ENCODE assay signal across 17 cellular contexts in genomic region chr3:27963519-27963918, GRCh38.
"Had no signal": no experiment of that assay in that cellular context is flagged by ENCODE, and none has a peak within 500 bp of the region (broad histone marks: within the 10 kb centered on the region; RNA-seq: fewer than 3 reads in every experiment).

No MANE protein-coding gene starts in this region.

- H3K9me3 ChIP-seq: gastrocnemius medialis, right atrium auricular region, tibial nerve had no signal

- DNase-seq: activated CD8-positive, alpha-beta memory T cell treated with anti-CD3 and anti-CD28 coated beads, Interleukin-2, amount 50 U/mL, for 4 hours; activated effector memory CD4-positive, alpha-beta T cell treated with Interleukin-2 at 50 U/mL for 16 hours; activated naive CD4-positive, alpha-beta T cell treated with anti-CD3 and anti-CD28 coated beads, Interleukin-2, amount 10 ng/mL, durations not matched to agents 7 days and 5 days; effector CD8-positive, alpha-beta T cell; gastrocnemius medialis; head of caudate nucleus; kidney glomerular epithelial cell; left ventricle myocardium inferior; mammary epithelial cell; T-helper 1 cell had no signal

- ATAC-seq: esophagus mucosa; gastrocnemius medialis; stimulated activated memory B cell treated with anti-CD40 and anti-IgM and Interleukin-4, amounts not matched to agents 10 μg/mL and 1 μg/mL and 100 μg/mL, for 72 hours had no signal

- H3K4me3 ChIP-seq: gastrocnemius medialis, left ventricle myocardium inferior, right atrium auricular region, tibial nerve had no signal

- H3K36me3 Mint-ChIP-seq: activated naive CD4-positive, alpha-beta T cell treated with anti-CD3 and anti-CD28 coated beads, Interleukin-2, amount 10 ng/mL, durations not matched to agents 7 days and 5 days; stimulated activated memory B cell treated with anti-CD40 and anti-IgM and Interleukin-4, amounts not matched to agents 10 μg/mL and 1 μg/mL and 100 μg/mL, for 72 hours had no signal

- H3K27me3 Mint-ChIP-seq: activated naive CD4-positive, alpha-beta T cell treated with anti-CD3 and anti-CD28 coated beads, Interleukin-2, amount 10 ng/mL, durations not matched to agents 7 days and 5 days; progenitor cell of endocrine pancreas; stimulated activated memory B cell treated with anti-CD40 and anti-IgM and Interleukin-4, amounts not matched to agents 10 μg/mL and 1 μg/mL and 100 μg/mL, for 72 hours had no signal

- H3K36me3 ChIP-seq: gastrocnemius medialis, left ventricle myocardium inferior, right atrium auricular region, tibial nerve had no signal

- H3K9me3 Mint-ChIP-seq: activated naive CD4-positive, alpha-beta T cell treated with anti-CD3 and anti-CD28 coated beads, Interleukin-2, amount 10 ng/mL, durations not matched to agents 7 days and 5 days; dendritic cell treated with granulocyte-macrophage colony-stimulating factor and Interleukin-4, amounts not matched to agents 40 ng/mL and 50 ng/mL, for 4 days; stimulated activated memory B cell treated with anti-CD40 and anti-IgM and Interleukin-4, amounts not matched to agents 10 μg/mL and 1 μg/mL and 100 μg/mL, for 72 hours had no signal

- H3K27me3 ChIP-seq: gastrocnemius medialis, right atrium auricular region, tibial nerve had no signal

- H3K27ac Mint-ChIP-seq: activated naive CD4-positive, alpha-beta T cell treated with anti-CD3 and anti-CD28 coated beads, Interleukin-2, amount 10 ng/mL, durations not matched to agents 7 days and 5 days; dendritic cell treated with granulocyte-macrophage colony-stimulating factor and Interleukin-4, amounts not matched to agents 40 ng/mL and 50 ng/mL, for 4 days; progenitor cell of endocrine pancreas; stimulated activated memory B cell treated with anti-CD40 and anti-IgM and Interleukin-4, amounts not matched to agents 10 μg/mL and 1 μg/mL and 100 μg/mL, for 72 hours had no signal

- H3K4me3 Mint-ChIP-seq: activated naive CD4-positive, alpha-beta T cell treated with anti-CD3 and anti-CD28 coated beads, Interleukin-2, amount 10 ng/mL, durations not matched to agents 7 days and 5 days; dendritic cell treated with granulocyte-macrophage colony-stimulating factor and Interleukin-4, amounts not matched to agents 40 ng/mL and 50 ng/mL, for 4 days; neural crest cell; stimulated activated memory B cell treated with anti-CD40 and anti-IgM and Interleukin-4, amounts not matched to agents 10 μg/mL and 1 μg/mL and 100 μg/mL, for 72 hours had no signal

- H3K4me1 Mint-ChIP-seq: activated naive CD4-positive, alpha-beta T cell treated with anti-CD3 and anti-CD28 coated beads, Interleukin-2, amount 10 ng/mL, durations not matched to agents 7 days and 5 days; neural crest cell; stimulated activated memory B cell treated with anti-CD40 and anti-IgM and Interleukin-4, amounts not matched to agents 10 μg/mL and 1 μg/mL and 100 μg/mL, for 72 hours had no signal

- H3K27ac ChIP-seq: gastrocnemius medialis, left ventricle myocardium inferior, right atrium auricular region, tibial nerve had no signal

- H3K4me1 ChIP-seq: gastrocnemius medialis, left ventricle myocardium inferior, right atrium auricular region, tibial nerve had no signal
